ENCODE assay signal across 1 cellular context in genomic region chr6:7107578-7108195, GRCh38.
TF ChIP-seq lines count a peak whose summit lies in the region.

Gene RREB1, plus strand, starts transcription at chr6:7107961. Its CDS starts 73,951 bp downstream, at chr6:7181912.

TF ChIP-seq in WTC11, 78 proteins besides CTCF, POLR2A, EP300 and RAD21 (continued from another document):
- TF ChIP-seq PRDM15 (CRISPR knock-in tag; IDR thresholded peaks at IDR 0.05) (no peak), NR2C2 (CRISPR knock-in tag; IDR thresholded peaks at IDR 0.05) (no peak), FOXP1 (CRISPR knock-in tag; IDR thresholded peaks at IDR 0.05; ENCODE audit: borderline replicate concordance) (no peak), USF2 (CRISPR knock-in tag; IDR thresholded peaks at IDR 0.05) (peak; percentile 84), ZBTB21 (CRISPR knock-in tag; IDR thresholded peaks at IDR 0.05; ENCODE audit: borderline replicate concordance) (no peak), JUN (CRISPR knock-in tag; IDR thresholded peaks at IDR 0.05) (no peak), FOXK1 (CRISPR knock-in tag; IDR thresholded peaks at IDR 0.05) (no peak)
